1 cellular context compared by ENCODE assay signal in genomic region chr18:25351280-25351772, GRCh38.
TF ChIP-seq lines count a peak whose summit lies in the region.

No MANE protein-coding gene starts in this region.

TF ChIP-seq in A549, 52 proteins besides CTCF, POLR2A, EP300 and RAD21 (continued from another document):
- TF ChIP-seq CBX8 (IDR thresholded peaks at IDR 0.05) (peak; percentile 98; the same call in 1 of the 2 replicates), HES2 (IDR thresholded peaks at IDR 0.05) (no peak), RNF2 (IDR thresholded peaks at IDR 0.05; ENCODE audit: borderline replicate concordance, low read depth) (peak; percentile 100), MAZ (IDR thresholded peaks at IDR 0.05; ENCODE audit: borderline replicate concordance, low read depth, low read length) (no peak), NPAS2 (CRISPR knock-in tag; IDR thresholded peaks at IDR 0.05; ENCODE audit: borderline replicate concordance) (no peak), MAFK (IDR thresholded peaks at IDR 0.05; ENCODE audit: partially characterized antibody) (no peak), ZFP36 (IDR thresholded peaks at IDR 0.05; ENCODE audit: borderline replicate concordance, partially characterized antibody) (peak; percentile 38)
- TF ChIP-seq, protein P1, sequence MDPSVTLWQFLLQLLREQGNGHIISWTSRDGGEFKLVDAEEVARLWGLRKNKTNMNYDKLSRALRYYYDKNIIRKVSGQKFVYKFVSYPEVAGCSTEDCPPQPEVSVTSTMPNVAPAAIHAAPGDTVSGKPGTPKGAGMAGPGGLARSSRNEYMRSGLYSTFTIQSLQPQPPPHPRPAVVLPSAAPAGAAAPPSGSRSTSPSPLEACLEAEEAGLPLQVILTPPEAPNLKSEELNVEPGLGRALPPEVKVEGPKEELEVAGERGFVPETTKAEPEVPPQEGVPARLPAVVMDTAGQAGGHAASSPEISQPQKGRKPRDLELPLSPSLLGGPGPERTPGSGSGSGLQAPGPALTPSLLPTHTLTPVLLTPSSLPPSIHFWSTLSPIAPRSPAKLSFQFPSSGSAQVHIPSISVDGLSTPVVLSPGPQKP (IDR thresholded peaks at IDR 0.05; ENCODE audit: low read depth, low read length) = no peak
- TF ChIP-seq, protein P2, sequence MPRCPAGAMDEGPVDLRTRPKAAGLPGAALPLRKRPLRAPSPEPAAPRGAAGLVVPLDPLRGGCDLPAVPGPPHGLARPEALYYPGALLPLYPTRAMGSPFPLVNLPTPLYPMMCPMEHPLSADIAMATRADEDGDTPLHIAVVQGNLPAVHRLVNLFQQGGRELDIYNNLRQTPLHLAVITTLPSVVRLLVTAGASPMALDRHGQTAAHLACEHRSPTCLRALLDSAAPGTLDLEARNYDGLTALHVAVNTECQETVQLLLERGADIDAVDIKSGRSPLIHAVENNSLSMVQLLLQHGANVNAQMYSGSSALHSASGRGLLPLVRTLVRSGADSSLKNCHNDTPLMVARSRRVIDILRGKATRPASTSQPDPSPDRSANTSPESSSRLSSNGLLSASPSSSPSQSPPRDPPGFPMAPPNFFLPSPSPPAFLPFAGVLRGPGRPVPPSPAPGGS (IDR thresholded peaks at IDR 0.05) = no peak
- TF ChIP-seq, protein P3, sequence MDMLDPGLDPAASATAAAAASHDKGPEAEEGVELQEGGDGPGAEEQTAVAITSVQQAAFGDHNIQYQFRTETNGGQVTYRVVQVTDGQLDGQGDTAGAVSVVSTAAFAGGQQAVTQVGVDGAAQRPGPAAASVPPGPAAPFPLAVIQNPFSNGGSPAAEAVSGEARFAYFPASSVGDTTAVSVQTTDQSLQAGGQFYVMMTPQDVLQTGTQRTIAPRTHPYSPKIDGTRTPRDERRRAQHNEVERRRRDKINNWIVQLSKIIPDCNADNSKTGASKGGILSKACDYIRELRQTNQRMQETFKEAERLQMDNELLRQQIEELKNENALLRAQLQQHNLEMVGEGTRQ (IDR thresholded peaks at IDR 0.05) = no peak
TF ChIP-seq in A549: peak in this region for 3.
